ENCODE assay signal across 13 cellular contexts in the genomic region with DNA sequence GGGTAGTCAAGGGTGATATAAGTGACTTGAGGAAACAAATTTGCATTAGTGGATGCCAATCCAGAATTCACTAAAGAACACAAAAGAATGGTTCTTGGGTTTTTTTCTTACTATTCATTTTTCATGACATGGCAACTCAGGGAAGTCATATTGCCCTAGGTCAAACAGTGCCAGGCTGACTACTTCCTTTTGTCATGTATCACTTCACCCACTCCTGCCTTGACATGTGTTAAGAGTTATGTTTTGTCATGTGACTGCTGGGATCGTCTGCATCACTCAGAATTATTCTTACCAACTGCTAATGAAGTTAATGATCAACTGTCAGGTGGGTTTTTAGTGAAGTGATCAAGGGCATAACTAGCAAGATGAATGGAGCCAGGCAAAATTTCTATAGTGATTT.
DNase-seq lines count a peak whose midpoint lies in the region; ATAC-seq, FAIRE-seq and TF ChIP-seq lines count a peak whose summit lies in the region.
"Had no signal": no experiment of that assay in that cellular context is flagged by ENCODE, and none has a peak within 500 bp of the region (broad histone marks: within the 10 kb centered on the region; RNA-seq: fewer than 3 reads in every experiment).

No MANE protein-coding gene starts in this region.

- no peaks in the 10 kb centered on the region for H3K27me3 ChIP-seq in RWPE2 (ENCODE audit: insufficient read depth, poor library complexity, severe bottlenecking)
- H3K27me3 ChIP-seq: BLaER1 treated with 17β-estradiol and CSF1 and Interleukin-3, amounts not matched to agents 10 nM and 100 nM had no signal

- TF ChIP-seq CTCF in RWPE2 (IDR thresholded peaks at IDR 0.05; ENCODE audit: poor library complexity, severe bottlenecking) (no peak), fibroblast of mammary gland (conservative IDR thresholded peaks at IDR 0.05; ENCODE audit: control insufficient read depth, insufficient read depth, low read depth, low read length) (no peak), D721Med (IDR thresholded peaks at IDR 0.05; ENCODE audit: insufficient read depth, missing control alignments) (no peak)

- FAIRE-seq in D721Med (lab: Jason Lieb, UNC) = no peak
- FAIRE-seq: RCC 7860 had no signal

- ATAC-seq in RWPE2 (ENCODE audit: low read depth) = peak; percentile 31; the same call in 1 of the 3 replicates

- H3K9me3 ChIP-seq in RWPE2 (ENCODE audit: severe bottlenecking) = no peaks in the 10 kb centered on the region

- no peak overlapping the region for H3K27ac ChIP-seq in RWPE2 (ENCODE audit: poor library complexity, severe bottlenecking)
- H3K27ac ChIP-seq in caudate nucleus (ENCODE audit: low read depth, low read length) = no peak overlapping the region
- H3K27ac ChIP-seq: VCaP had no signal

- H3K4me3 ChIP-seq in RWPE2 (ENCODE audit: severe bottlenecking) (no peak overlapping the region), fibroblast of mammary gland (ENCODE audit: control insufficient read depth, low read depth, low read length) (no peak overlapping the region)
- H3K4me3 ChIP-seq: BLaER1 treated with 17β-estradiol and CSF1 and Interleukin-3, amounts not matched to agents 10 nM and 100 nM had no signal

- peaks cover 17% of the 10 kb centered on the region for H3K4me1 ChIP-seq in RWPE2 (ENCODE audit: insufficient read depth, poor library complexity, severe bottlenecking)

- DNase-seq in stimulated activated CD4-positive, alpha-beta T cell treated with anti-CD3 and anti-CD28 coated beads, Interleukin-4, amount 100 ng/mL, for 24 hours = peak; percentile 12
- DNase-seq in stimulated activated CD4-positive, alpha-beta T cell treated with anti-CD3 and anti-CD28 coated beads, Interleukin-12 subunit alpha, Interleukin-12 subunit beta, amount 100 ng/mL, for 4 hours = no peak
- no peak for DNase-seq in RWPE2 (ENCODE audit: low spot score)
- DNase-seq in fibroblast of mammary gland (ENCODE audit: low read depth) = peak; percentile 23
- DNase-seq in D721Med (ENCODE audit: insufficient read length, low spot score) = no peak
- DNase-seq in caudate nucleus (lab: John Stamatoyannopoulos, UW) = no peak
- DNase-seq in NCI-H2171 (lab: John Stamatoyannopoulos, UW) = no peak
- no peak for DNase-seq in HPDE6-E6E7 (ENCODE audit: extremely low spot score)
- DNase-seq: activated effector memory CD4-positive, alpha-beta T cell treated with Interleukin-2 at 50 U/mL for 16 hours; cerebellar nuclear complex had no signal

- H3K36me3 ChIP-seq in RWPE2 (ENCODE audit: low read depth) = 0 out of 2 replicates have a peak, but pooled peaks cover 3% of the 10 kb centered on the region

Comparison
In these comparisons a context has a peak if more than half of its experiments do, and no peak if none do; other contexts are left out.
1. DNase-seq: peak in stimulated activated CD4-positive, alpha-beta T cell treated with anti-CD3 and anti-CD28 coated beads, Interleukin-4, amount 100 ng/mL, for 24 hours (single experiment) and fibroblast of mammary gland (single experiment); none in stimulated activated CD4-positive, alpha-beta T cell treated with anti-CD3 and anti-CD28 coated beads, Interleukin-12 subunit alpha, Interleukin-12 subunit beta, amount 100 ng/mL, for 4 hours (single experiment), RWPE2 (single experiment), D721Med (single experiment), caudate nucleus (0 of 61), NCI-H2171 (single experiment) and HPDE6-E6E7 (single experiment).